Comparison of ENCODE assay signal across 14 cellular contexts in the genomic region with DNA sequence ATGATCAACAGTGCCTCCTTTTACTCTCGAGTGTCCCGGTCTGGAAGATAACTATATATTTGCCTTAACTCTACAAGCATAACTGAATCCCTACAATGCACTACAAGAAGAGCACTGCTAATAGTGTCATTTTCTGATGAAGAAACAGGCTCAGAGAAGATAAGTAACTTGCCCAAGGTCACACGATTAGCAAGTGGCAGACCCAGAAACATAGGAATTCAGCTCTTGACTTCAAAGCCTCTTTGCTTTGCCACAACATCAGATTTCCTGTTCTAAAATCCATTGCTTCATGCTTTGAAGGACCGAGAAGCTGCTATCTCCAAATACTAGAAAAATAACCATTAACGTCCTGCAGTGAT.
A peak's percentile ranks its signal among the peaks of the same experiment; 100 is the strongest.
DNase-seq lines count a peak whose midpoint lies in the region; ATAC-seq, FAIRE-seq and TF ChIP-seq lines count a peak whose summit lies in the region.
"Had no signal": no experiment of that assay in that cellular context is flagged by ENCODE, and none has a peak within 500 bp of the region (broad histone marks: within the 10 kb centered on the region; RNA-seq: fewer than 3 reads in every experiment).

No MANE protein-coding gene starts in this region.

- no peaks in the 10 kb centered on the region for H3K36me3 ChIP-seq in HUES6 (ENCODE audit: control insufficient read depth, insufficient read depth, low read length)
- no peaks in the 10 kb centered on the region for H3K36me3 ChIP-seq in astrocyte (ENCODE audit: insufficient read depth, low read length)
- no peaks in the 10 kb centered on the region for H3K36me3 ChIP-seq in lower lobe of right lung
- H3K36me3 ChIP-seq: suprapubic skin had no signal

- H3K9me3 Mint-ChIP-seq in astrocyte (ENCODE audit: unreplicated experiment) (peaks cover 2% of the 10 kb centered on the region), natural killer cell (no peaks in the 10 kb centered on the region)
- H3K9me3 Mint-ChIP-seq: activated CD8-positive, alpha-beta T cell treated with anti-CD3 and anti-CD28 coated beads for 36 hours had no signal

- H3K4me3 Mint-ChIP-seq in astrocyte (ENCODE audit: unreplicated experiment), result no peak overlapping the region
- H3K4me3 Mint-ChIP-seq in natural killer cell, result no peak overlapping the region
- H3K4me3 Mint-ChIP-seq: activated CD8-positive, alpha-beta T cell treated with anti-CD3 and anti-CD28 coated beads for 36 hours had no signal

- peaks cover 14% of the 10 kb centered on the region for H3K9me3 ChIP-seq in HUES6 (ENCODE audit: control insufficient read depth, insufficient read depth, low read depth, low read length)
- no peaks in the 10 kb centered on the region for H3K9me3 ChIP-seq in astrocyte (ENCODE audit: insufficient read depth, low read depth, low read length)
- H3K9me3 ChIP-seq in lower lobe of right lung, result no peaks in the 10 kb centered on the region
- H3K9me3 ChIP-seq: suprapubic skin had no signal

- peak overlapping the region; percentile 79 for H3K4me2 ChIP-seq in astrocyte (ENCODE audit: low read length)

- TF ChIP-seq CTCF in astrocyte (IDR thresholded peaks at IDR 0.05; ENCODE audit: insufficient read depth, low read depth, low read length) (no peak), lower lobe of right lung (IDR thresholded peaks at IDR 0.05) (no peak), natural killer cell (IDR thresholded peaks at IDR 0.05) (no peak)

- H3K27ac ChIP-seq in HUES6 (ENCODE audit: low read depth, low read length) (peak overlapping the region; percentile 22; the same call in 1 of the 2 replicates), astrocyte (ENCODE audit: low read depth, low read length) (peak overlapping the region; percentile 79), lower lobe of right lung (peak overlapping the region; percentile 53), substantia nigra (ENCODE audit: low read depth, low read length, poor library complexity, severe bottlenecking) (peak overlapping the region; percentile 89)

- FAIRE-seq in astrocyte (lab: Jason Lieb, UNC), result no peak
- FAIRE-seq: endometrium had no signal

- H3K4me1 Mint-ChIP-seq in astrocyte (ENCODE audit: low read depth, unreplicated experiment) (peaks cover 49% of the 10 kb centered on the region), natural killer cell (peaks cover 0 to 22% of the 10 kb centered on the region in 2 donors)

- peaks cover 19% of the 10 kb centered on the region for H3K4me1 ChIP-seq in HUES6 (ENCODE audit: control insufficient read depth, insufficient read depth, low read length)
- peaks cover 36% of the 10 kb centered on the region for H3K4me1 ChIP-seq in astrocyte (ENCODE audit: insufficient read depth, low read length)
- H3K4me1 ChIP-seq in lower lobe of right lung, result peaks cover 36% of the 10 kb centered on the region

- H3K27me3 ChIP-seq in HUES6 (ENCODE audit: control insufficient read depth, insufficient read depth, low read length), result no peaks in the 10 kb centered on the region; the same call in 1 of the 2 replicates
- no peaks in the 10 kb centered on the region for H3K27me3 ChIP-seq in astrocyte (ENCODE audit: insufficient read depth, low read length)
- H3K27me3 ChIP-seq in lower lobe of right lung (ENCODE audit: low read depth), result no peaks in the 10 kb centered on the region
- H3K27me3 ChIP-seq: suprapubic skin had no signal

- no peak for ATAC-seq in lower lobe of right lung
- ATAC-seq in natural killer cell, result no peak
- ATAC-seq: activated CD8-positive, alpha-beta T cell treated with anti-CD3 and anti-CD28 coated beads for 36 hours had no signal

- no peaks in the 10 kb centered on the region for H3K79me2 ChIP-seq in astrocyte (ENCODE audit: insufficient read depth, low read length)

- intact Hi-C loops in lower lobe of right lung (cut with DNase I) (no loop called here), natural killer cell (cut with micrococcal nuclease) (no loop called here)

- peaks cover 2% of the 10 kb centered on the region for H3K36me3 Mint-ChIP-seq in astrocyte (ENCODE audit: low read depth, unreplicated experiment)
- H3K36me3 Mint-ChIP-seq in natural killer cell, result no peaks in the 10 kb centered on the region

- H3K4me3 ChIP-seq in HUES6 (ENCODE audit: low read depth, low read length) (no peak overlapping the region), astrocyte (ENCODE audit: insufficient read depth, low read depth, low read length) (no peak overlapping the region), lower lobe of right lung (no peak overlapping the region)
- H3K4me3 ChIP-seq: suprapubic skin had no signal

- H4K20me1 ChIP-seq in astrocyte (ENCODE audit: insufficient read depth, low read length), result no peaks in the 10 kb centered on the region

- H3K27ac Mint-ChIP-seq in astrocyte (ENCODE audit: unreplicated experiment) (peak overlapping the region; percentile 90), natural killer cell (no peak overlapping the region)
- H3K27ac Mint-ChIP-seq: activated CD8-positive, alpha-beta T cell treated with anti-CD3 and anti-CD28 coated beads for 36 hours had no signal

- H3K9ac ChIP-seq in HUES6 (ENCODE audit: low read length) (peak overlapping the region; percentile 18), astrocyte (ENCODE audit: low read length) (peak overlapping the region; percentile 47)

- no peak overlapping the region for H2AFZ ChIP-seq in astrocyte (ENCODE audit: low read depth, low read length)

- H3K27me3 Mint-ChIP-seq in astrocyte (ENCODE audit: low read depth, unreplicated experiment) (no peaks in the 10 kb centered on the region), natural killer cell (ENCODE audit: low read depth in 2 of 2) (peaks cover 0 to 6% of the 10 kb centered on the region in 2 donors)
- H3K27me3 Mint-ChIP-seq: activated CD8-positive, alpha-beta T cell treated with anti-CD3 and anti-CD28 coated beads for 36 hours had no signal

- DNase-seq in astrocyte (ENCODE audit: low read depth), result no peak
- DNase-seq in lower lobe of right lung, result no peak
- no peak for DNase-seq in substantia nigra (lab: John Stamatoyannopoulos, UW)
- DNase-seq in dermis blood vessel endothelial cell, result no peak
- DNase-seq in stimulated activated naive CD4-positive, alpha-beta T cell (lab: John Stamatoyannopoulos, UW), result no peak
- DNase-seq in natural killer cell, result no peak
- DNase-seq: activated CD8-positive, alpha-beta T cell treated with anti-CD3 and anti-CD28 coated beads for 36 hours; DMS79; NCI-H187 treated with DMSO at 0.1 percent for 48 hours; NCI-H748 treated with DMSO at 0.1 percent for 48 hours; SIG-M5 had no signal

Comparison
In these comparisons a context has a peak if more than half of its experiments do, and no peak if none do; other contexts are left out.
1. H3K27ac ChIP-seq: peak in every context shown above with its lines; median percentile 89 in substantia nigra; 79 in astrocyte; 53 in lower lobe of right lung; 22 in HUES6.